Comparison of ENCODE assay signal across 20 cellular contexts in genomic region chr9:97372580-97372979, GRCh38.
DNase-seq lines count a peak whose midpoint lies in the region; ATAC-seq and TF ChIP-seq lines count a peak whose summit lies in the region.
"Had no signal": no experiment of that assay in that cellular context is flagged by ENCODE, and none has a peak within 500 bp of the region (broad histone marks: within the 10 kb centered on the region; RNA-seq: fewer than 3 reads in every experiment).

No MANE protein-coding gene starts in this region.

- intact Hi-C loops in head of caudate nucleus (cut with DNase I), result no loop called here

- TF ChIP-seq CTCF in VCaP (conservative IDR thresholded peaks at IDR 0.05), result no peak

- H3K4me1 Mint-ChIP-seq in activated naive CD8-positive, alpha-beta T cell treated with anti-CD3 and anti-CD28 coated beads, Interleukin-2, amount 50 U/mL, for 24 hours, result peaks cover 2% of the 10 kb centered on the region
- H3K4me1 Mint-ChIP-seq: CD8-positive, alpha-beta memory T cell had no signal

- no peaks in the 10 kb centered on the region for H3K27me3 Mint-ChIP-seq in activated naive CD8-positive, alpha-beta T cell treated with anti-CD3 and anti-CD28 coated beads, Interleukin-2, amount 50 U/mL, for 24 hours
- H3K27me3 Mint-ChIP-seq: CD8-positive, alpha-beta memory T cell had no signal

- DNase-seq in activated effector memory CD4-positive, alpha-beta T cell treated with anti-CD3 and anti-CD28 coated beads, Interleukin-2, amount 50 U/mL, for 16 hours, result peak; percentile 6
- DNase-seq in activated effector memory CD4-positive, alpha-beta T cell treated with Interleukin-2 at 50 U/mL for 16 hours, result no peak
- peak in 27 of 42 donors; percentile 6 to 67 (median 31) for DNase-seq in head of caudate nucleus
- no peak for DNase-seq in COLO668 (lab: John Stamatoyannopoulos, UW; ENCODE audit: unreplicated experiment)
- no peak for DNase-seq in activated naive CD8-positive, alpha-beta T cell treated with anti-CD3 and anti-CD28 coated beads, Interleukin-2, amount 50 U/mL, for 24 hours
- DNase-seq: CD8-positive, alpha-beta memory T cell; DMS79; GOT3; MM.1S; NCI-H1092; NCI-H1436; NCI-H187 treated with DMSO at 0.1 percent for 48 hours; NCI-H226; NCI-H510A treated with DMSO at 0.1 percent for 48 hours; OCI-M1; Right ventricle myocardium superior had no signal

- H3K27ac Mint-ChIP-seq in activated naive CD8-positive, alpha-beta T cell treated with anti-CD3 and anti-CD28 coated beads, Interleukin-2, amount 50 U/mL, for 24 hours, result no peak overlapping the region
- H3K27ac Mint-ChIP-seq: T-helper 1 cell treated with Interleukin-12 subunit alpha and Interleukin-12 subunit beta and Interleukin-4 antibody, amounts not matched to agents 30 μg/mL and 1 μg/mL, for 36 hours had no signal

- no peak overlapping the region for H3K4me3 Mint-ChIP-seq in activated naive CD8-positive, alpha-beta T cell treated with anti-CD3 and anti-CD28 coated beads, Interleukin-2, amount 50 U/mL, for 24 hours
- H3K4me3 Mint-ChIP-seq: CD8-positive, alpha-beta memory T cell; T-helper 1 cell treated with Interleukin-12 subunit alpha and Interleukin-12 subunit beta and Interleukin-4 antibody, amounts not matched to agents 30 μg/mL and 1 μg/mL, for 36 hours had no signal

- H3K27ac ChIP-seq in VCaP, result peak overlapping the region; percentile 38; the same call in 1 of the 2 replicates
- H3K27ac ChIP-seq: C4-2B had no signal

- H3K9me3 Mint-ChIP-seq in activated naive CD8-positive, alpha-beta T cell treated with anti-CD3 and anti-CD28 coated beads, Interleukin-2, amount 50 U/mL, for 24 hours, result peaks cover 7% of the 10 kb centered on the region

- H3K36me3 Mint-ChIP-seq in activated naive CD8-positive, alpha-beta T cell treated with anti-CD3 and anti-CD28 coated beads, Interleukin-2, amount 50 U/mL, for 24 hours (ENCODE audit: low read depth), result peaks cover 18% of the 10 kb centered on the region

- ATAC-seq in GM19395 (IDR thresholded peaks at IDR 0.05; ENCODE audit: unreplicated experiment), result no peak
- no peak for ATAC-seq in activated naive CD8-positive, alpha-beta T cell treated with anti-CD3 and anti-CD28 coated beads, Interleukin-2, amount 50 U/mL, for 24 hours

Comparison
In these comparisons a context has a peak if more than half of its experiments do, and no peak if none do; other contexts are left out.
1. DNase-seq: peak in activated effector memory CD4-positive, alpha-beta T cell treated with anti-CD3 and anti-CD28 coated beads, Interleukin-2, amount 50 U/mL, for 16 hours (single experiment) and head of caudate nucleus (27 of 42); none in activated effector memory CD4-positive, alpha-beta T cell treated with Interleukin-2 at 50 U/mL for 16 hours (single experiment), COLO668 (single experiment) and activated naive CD8-positive, alpha-beta T cell treated with anti-CD3 and anti-CD28 coated beads, Interleukin-2, amount 50 U/mL, for 24 hours (single experiment).